In the genomic region with DNA sequence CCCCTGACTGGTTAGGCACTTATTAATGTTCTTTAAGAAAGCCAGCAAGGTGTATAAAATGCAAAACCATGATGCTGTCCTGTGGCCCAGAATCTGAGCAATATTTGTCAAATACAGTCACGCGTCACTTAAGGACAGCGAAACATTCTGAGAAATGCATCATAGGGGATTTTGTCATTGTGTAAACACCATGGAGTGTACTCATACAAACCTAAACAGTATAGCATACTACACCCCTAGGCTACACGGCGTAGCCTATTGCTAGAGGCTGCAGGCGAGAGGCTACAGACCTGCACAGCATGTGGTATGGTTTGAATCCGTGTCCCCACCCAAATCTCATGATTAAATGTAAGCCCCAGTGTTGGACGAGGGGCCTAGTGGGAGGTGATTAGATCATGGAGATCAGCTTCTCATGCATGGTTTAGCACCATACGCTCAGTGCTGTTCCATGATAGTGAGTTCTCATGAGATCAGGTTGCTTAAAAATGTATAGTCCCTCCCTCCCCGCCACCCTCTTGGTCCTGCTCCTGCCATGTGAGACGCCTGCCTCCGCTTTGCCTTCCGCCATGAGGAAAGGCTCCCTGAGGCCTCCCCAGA, we compare ENCODE assay signal across 24 cellular contexts.
"Had no signal": no experiment of that assay in that cellular context is flagged by ENCODE, and none has a peak within 500 bp of the region (broad histone marks: within the 10 kb centered on the region; RNA-seq: fewer than 3 reads in every experiment).

No MANE protein-coding gene starts in this region.

- ATAC-seq: activated CD8-positive, alpha-beta memory T cell treated with anti-CD3 and anti-CD28 coated beads, Interleukin-2, amount 10 ng/mL, durations not matched to agents 7 days and 5 days; SK-N-SH treated with all-trans-retinoic acid at 6 μM for 48 hours; WTC11 had no signal

- DNase-seq: activated CD4-positive, alpha-beta T cell treated with anti-CD3 and anti-CD28 coated beads, Interleukin-2, amount 10 ng/mL, durations not matched to agents 24 days and 14 days; activated CD4-positive, alpha-beta T cell treated with anti-CD3 and anti-CD28 coated beads, Interleukin-2, amount 50 U/mL, for 48 hours; activated CD4-positive, CD25-positive, alpha-beta regulatory T cell treated with anti-CD3 and anti-CD28 coated beads, Interleukin-2, amount 50 U/mL, for 72 hours; activated CD8-positive, alpha-beta memory T cell treated with anti-CD3 and anti-CD28 coated beads, Interleukin-2, amount 10 ng/mL, durations not matched to agents 7 days and 5 days; activated effector memory CD4-positive, alpha-beta T cell treated with Interleukin-2 at 50 U/mL for 16 hours; activated naive CD4-positive, alpha-beta T cell; activated T-cell treated with anti-CD3 and anti-CD28 coated beads, Interleukin-2, amount 50 U/mL, for 24 hours; aorta; Karpas-422; MM.1S; NCI-H1105 treated with DMSO at 0.1 percent for 48 hours; NCI-H146; NCI-H187 treated with DMSO at 0.1 percent for 48 hours; NCI-H2107; NCI-H2171 treated with DMSO at 0.1 percent for 48 hours; NCI-H226; NCI-H526; NCI-H82; SHP77; SW 1271 had no signal

- H3K9me3 ChIP-seq: breast epithelium, SJSA1 had no signal

- H3K36me3 ChIP-seq: breast epithelium, SJSA1 had no signal

- H3K4me3 ChIP-seq: breast epithelium, SJSA1 had no signal

- H3K27me3 ChIP-seq: breast epithelium, SJSA1 had no signal

- H3K27ac ChIP-seq: breast epithelium, SJSA1 had no signal

- H3K4me1 ChIP-seq: breast epithelium, SJSA1 had no signal
